In genomic region chr3:121749276-121750086, GRCh38 we compare ENCODE assay signal across 8 cellular contexts. TPM values are rescaled to one million over a fixed set of nuclear protein-coding genes. Genes with fewer than 3 reads are reported as not detected.
DNase-seq lines count a peak whose midpoint lies in the region; TF ChIP-seq lines count a peak whose summit lies in the region.

Gene GOLGB1 (minus strand): TSS chr3:121749741. CDS start chr3:121730971, 18,770 bp downstream.

- no peaks in the 10 kb centered on the region for H3F3A ChIP-seq in neural cell (ENCODE audit: insufficient read depth, low read length, poor library complexity, severe bottlenecking)

- H2AFZ ChIP-seq in neural cell (ENCODE audit: low read depth, low read length), result peak within 1 kb of the TSS; percentile 90

- no peaks in the 10 kb centered on the region for H3K9me2 ChIP-seq in neural cell (ENCODE audit: insufficient read depth, low read length)

- peak within 1 kb of the TSS; percentile 94 for H3K4me3 ChIP-seq in HAP-1
- peak within 1 kb of the TSS; percentile 90 for H3K4me3 ChIP-seq in MG63
- peak within 1 kb of the TSS; percentile 76 for H3K4me3 ChIP-seq in fibroblast of villous mesenchyme (ENCODE audit: low read depth, low read length)
- H3K4me3 ChIP-seq in neural cell (ENCODE audit: low read length), result peak within 1 kb of the TSS; percentile 80
- peak within 1 kb of the TSS; percentile 65 to 87 (median 81) for H3K4me3 ChIP-seq in stomach

- peaks cover 11% of the 10 kb centered on the region; the same call in 1 of the 2 replicates for H3K4me1 ChIP-seq in HAP-1
- peaks cover 9 to 49% (median 29%) of the 10 kb centered on the region in 4 donors for H3K4me1 ChIP-seq in stomach

- H3K9me3 ChIP-seq in HAP-1 (no peaks in the 10 kb centered on the region), MG63 (no peaks in the 10 kb centered on the region), neural cell (ENCODE audit: low read length) (no peaks in the 10 kb centered on the region), stomach (no peaks in the 10 kb centered on the region)

- 0 to 1% (median 1%) methylated on average over 36 to 51 of the region's 51 CpGs for WGBS in stomach, 5 donors

- TF ChIP-seq CTCF in fibroblast of villous mesenchyme (IDR thresholded peaks at IDR 0.05; ENCODE audit: insufficient read depth, low read depth, low read length) (no peak), neural cell (IDR thresholded peaks at IDR 0.05; ENCODE audit: poor library complexity, severe bottlenecking) (no peak), stomach (IDR thresholded peaks at IDR 0.05) (peak in 1 of 7 experiments; percentile 8)

- peak within 1 kb of the TSS; percentile 81 for H3K4me2 ChIP-seq in neural cell (ENCODE audit: low read length)

- H3K9ac ChIP-seq in neural cell (ENCODE audit: low read length), result peak within 1 kb of the TSS; percentile 89

- no peaks in the 10 kb centered on the region for H4K20me1 ChIP-seq in neural cell (ENCODE audit: insufficient read depth)

- peak; percentile 20 for TF ChIP-seq RAD21 in neural cell (conservative IDR thresholded peaks at IDR 0.05)

- DNase-seq in G401 (ENCODE audit: low spot score) (peak; percentile 100), HAP-1 (ENCODE audit: low spot score in 2 of 2) (peak; percentile 94 to 99), MG63 (peak; percentile 96), SHP77 (lab: John Stamatoyannopoulos, UW) (peak; percentile 99), fibroblast of villous mesenchyme (ENCODE audit: low read depth) (peak; percentile 100), stomach (peak; percentile 93)
- peak; percentile 87 for DNase-seq in activated effector memory CD4-positive, alpha-beta T cell treated with Interleukin-2 at 50 U/mL for 16 hours

- H3K27ac ChIP-seq in neural cell (ENCODE audit: low read length) (peak within 1 kb of the TSS; percentile 91), stomach (peak within 1 kb of the TSS; percentile 91 to 96 (median 94))

- TF ChIP-seq POLR2A in stomach (IDR thresholded peaks at IDR 0.05), result peak in 2 of 4 donors; percentile 96 to 99

- in situ Hi-C loops in G401 (cut with HindIII; ENCODE audit: low sequenced_read_pairs) (no loop called here), HAP-1 (cut with MboI; ENCODE audit: low sequenced_read_pairs) (no loop called here)

- TF ChIP-seq EP300 in neural cell (conservative IDR thresholded peaks at IDR 0.05; ENCODE audit: poor library complexity, severe bottlenecking) (peak; percentile 71), stomach (IDR thresholded peaks at IDR 0.05) (no peak)

- intact Hi-C loops in stomach (cut with DNase I; ENCODE audit: low total_unique reads), result no loop called here

- H3K27me3 ChIP-seq in HAP-1 (ENCODE audit: low read depth), result no peaks in the 10 kb centered on the region; the same call in 1 of the 2 replicates
- no peaks in the 10 kb centered on the region for H3K27me3 ChIP-seq in MG63
- no peaks in the 10 kb centered on the region for H3K27me3 ChIP-seq in neural cell (ENCODE audit: insufficient read depth, low read depth, low read length)
- no peaks in the 10 kb centered on the region for H3K27me3 ChIP-seq in stomach

- H3K36me3 ChIP-seq in HAP-1 (replicated peaks), result no peaks in the 10 kb centered on the region
- H3K36me3 ChIP-seq in MG63, result peaks cover 5% of the 10 kb centered on the region
- H3K36me3 ChIP-seq in neural cell (ENCODE audit: insufficient read depth, low read length), result no peaks in the 10 kb centered on the region
- no peaks in the 10 kb centered on the region for H3K36me3 ChIP-seq in stomach

- peaks cover 29% of the 10 kb centered on the region for H3K79me2 ChIP-seq in neural cell (replicated peaks; ENCODE audit: insufficient read depth, low read length)

TF ChIP-seq in neural cell, 6 proteins besides CTCF, POLR2A, EP300 and RAD21:
- peak; percentile 64 for TF ChIP-seq REST (IDR thresholded peaks at IDR 0.05; ENCODE audit: borderline replicate concordance)
- TF ChIP-seq POLR2AphosphoS5 (IDR thresholded peaks at IDR 0.05), result peak; percentile 98
- peak; percentile 75 for TF ChIP-seq MXI1 (conservative IDR thresholded peaks at IDR 0.05; ENCODE audit: poor library complexity, severe bottlenecking)
- TF ChIP-seq TAF1 (IDR thresholded peaks at IDR 0.05; ENCODE audit: low read depth), result peak; percentile 89
- no peak for TF ChIP-seq SMC3 (conservative IDR thresholded peaks at IDR 0.05; ENCODE audit: poor library complexity)
- TF ChIP-seq EZH2 (IDR thresholded peaks at IDR 0.05; ENCODE audit: borderline replicate concordance, insufficient read depth, low read length, poor library complexity, severe bottlenecking), result no peak

RNA-seq across cellular contexts. Expression of gene GOLGB1, which starts in this region (rescaled TPM):
- total RNA-seq in G401 (2014; rRNA removed; shearing (Covaris generic)), result 10.9 and 34.7 TPM in 2 replicates
- total RNA-seq in MG63 (2014; rRNA removed; shearing (Covaris generic); ENCODE audit: low replicate concordance), result 9.7 and 19.3 TPM in 2 replicates
- total RNA-seq in fibroblast of villous mesenchyme (51.8 and 60.6 TPM in 2 replicates), stomach (10 to 100 TPM; 53.9 to 81.1 (median 62.3) TPM)
- polyA plus RNA-seq in neural cell (29.3 and 30.2 TPM in 2 replicates), stomach (10 to 100 TPM in 2 of 3 donors, 1 to 10 TPM in 1; 6.7 to 16.0 (median 10.8) TPM)
- polyA minus RNA-seq in neural cell, result 64.5 and 78.4 TPM in 2 replicates

Comparison
In these comparisons a context has a peak if more than half of its experiments do, and no peak if none do; other contexts are left out.
1. Peak in every context shown above with its lines: DNase-seq, H3K4me3 ChIP-seq and H3K27ac ChIP-seq.